Comparison of ENCODE assay signal across 11 cellular contexts in the genomic region with DNA sequence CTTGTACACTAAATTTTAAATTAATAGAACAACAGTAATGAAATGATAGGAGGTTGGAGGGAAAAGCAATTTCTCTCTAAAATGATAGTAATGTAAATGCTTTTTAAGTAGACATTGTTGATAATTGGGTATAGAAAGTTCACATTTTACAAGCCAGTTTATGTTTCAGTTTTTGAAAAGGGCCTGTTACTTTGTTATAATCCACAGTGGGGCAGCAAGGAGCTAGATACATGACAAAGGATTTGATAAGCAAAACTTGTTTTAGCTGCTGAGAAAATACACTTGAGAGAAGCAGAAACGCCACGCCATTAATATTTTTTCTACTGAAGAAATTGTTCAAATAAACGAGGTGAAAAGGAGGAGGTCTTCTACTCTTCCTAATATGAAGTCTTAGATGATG. TPM values are rescaled to one million over a fixed set of nuclear protein-coding genes. Genes with fewer than 3 reads are reported as not detected.
DNase-seq lines count a peak whose midpoint lies in the region; ATAC-seq and TF ChIP-seq lines count a peak whose summit lies in the region.
"Had no signal": no experiment of that assay in that cellular context is flagged by ENCODE, and none has a peak within 500 bp of the region (broad histone marks: within the 10 kb centered on the region; RNA-seq: fewer than 3 reads in every experiment).

No MANE protein-coding gene starts in this region.

- H3K9ac ChIP-seq in DND-41 (ENCODE audit: low read depth, low read length): no peak overlapping the region
- no peak overlapping the region for H3K9ac ChIP-seq in Loucy (ENCODE audit: low read depth, low read length, poor library complexity, severe bottlenecking)
- no peak overlapping the region for H3K9ac ChIP-seq in mammary epithelial cell (ENCODE audit: insufficient read depth, low read length)

- H3K79me2 ChIP-seq in DND-41 (ENCODE audit: insufficient read depth, low read length) (peaks cover 25% of the 10 kb centered on the region), Loucy (ENCODE audit: insufficient read depth, low read length) (no peaks in the 10 kb centered on the region; the same call in 1 of the 2 replicates), mammary epithelial cell (ENCODE audit: insufficient read depth, low read length) (peaks cover 42% of the 10 kb centered on the region)

- no peaks in the 10 kb centered on the region for H3K9me2 ChIP-seq in Loucy (replicated peaks; ENCODE audit: low read depth, low read length)

- H3K4me2 ChIP-seq in DND-41 (ENCODE audit: insufficient read depth, low read length) (no peak overlapping the region), Loucy (ENCODE audit: low read depth, low read length, poor library complexity, severe bottlenecking) (no peak overlapping the region), mammary epithelial cell (ENCODE audit: insufficient read depth, low read depth, low read length) (no peak overlapping the region)

- H3K27ac ChIP-seq in DND-41 (ENCODE audit: low read length): no peak overlapping the region
- no peak overlapping the region for H3K27ac ChIP-seq in mammary epithelial cell (ENCODE audit: insufficient read depth, low read depth, low read length)

- peaks cover 3% of the 10 kb centered on the region; the same call in 1 of the 2 replicates for H3F3A ChIP-seq in Loucy (ENCODE audit: low read depth)

- H3K4me3 ChIP-seq in DND-41 (ENCODE audit: low read depth in 1 of 2, low read length in 2 of 2) (no peak overlapping the region), Loucy (ENCODE audit: low read length, poor library complexity, severe bottlenecking) (no peak overlapping the region), mammary epithelial cell (replicated peaks in 1 of 3; ENCODE audit: insufficient read depth in 1 of 3, low read depth in 2 of 3, low read length in 3 of 3) (no peak overlapping the region)

- WGBS in mammary epithelial cell (ENCODE audit: low coverage, missing lambda C conversion rate): 81% methylated on average over 3 of the region's 3 CpGs

- CTCF ChIA-PET in mammary epithelial cell (lab: Charles Lee; ENCODE audit: low non-redundant PET): interaction anchor here (0.6 to 0.9 kb wide), 2 partner anchors 34 to 458 kb away, joined by 4 to 6 read pairs; no protein-coding TSS in a partner anchor

- H2AFZ ChIP-seq in DND-41 (ENCODE audit: low read depth, low read length) (no peak overlapping the region), Loucy (ENCODE audit: low read length) (no peak overlapping the region), mammary epithelial cell (ENCODE audit: low read depth, low read length) (no peak overlapping the region)

- dilution Hi-C loops in mammary epithelial cell (cut with HindIII; ENCODE audit: low sequenced_read_pairs): no loop called here

- H4K20me1 ChIP-seq in DND-41 (ENCODE audit: insufficient read depth, low read length): peaks cover 13% of the 10 kb centered on the region; the same call in 1 of the 2 replicates
- H4K20me1 ChIP-seq in Loucy (ENCODE audit: insufficient read depth, low read length, poor library complexity, severe bottlenecking): peaks cover 27% of the 10 kb centered on the region
- no peaks in the 10 kb centered on the region for H4K20me1 ChIP-seq in mammary epithelial cell (ENCODE audit: insufficient read depth, low read length)

- no TSS peak for BruUV-seq in mammary epithelial cell (replicated peaks; lab: Mats Ljungman, UMichigan)

- intact Hi-C loops in mammary epithelial cell (cut with micrococcal nuclease): loop anchor here (1.0 to 10.0 kb wide), 3 partner anchors 35 to 583 kb away; no protein-coding TSS in a partner anchor

- in situ Hi-C loops in mammary epithelial cell (cut with MboI; ENCODE audit: low sequenced_read_pairs in 2 of 2): no loop called here

- peaks cover 91% of the 10 kb centered on the region for H3K36me3 ChIP-seq in DND-41 (ENCODE audit: insufficient read depth, low read length)
- H3K36me3 ChIP-seq in Loucy (ENCODE audit: insufficient read depth, low read length): peaks cover 72% of the 10 kb centered on the region
- peaks cover 59% of the 10 kb centered on the region for H3K36me3 ChIP-seq in mammary epithelial cell (ENCODE audit: insufficient read depth, low read length)

- TF ChIP-seq CTCF in DND-41 (IDR thresholded peaks at IDR 0.05; ENCODE audit: borderline replicate concordance, extremely low read depth, low read length, poor library complexity, severe bottlenecking): peak; percentile 36
- TF ChIP-seq CTCF in Loucy (conservative IDR thresholded peaks at IDR 0.05; ENCODE audit: low read length): peak; percentile 54
- TF ChIP-seq CTCF in mammary epithelial cell (conservative IDR thresholded peaks at IDR 0.05 in 1 of 2, IDR thresholded peaks at IDR 0.05 in 1 of 2; ENCODE audit: extremely low read depth in 1 of 2, insufficient read depth in 1 of 2, low read depth in 1 of 2, low read length in 2 of 2): peak; percentile 20 to 41

- ATAC-seq in DND-41 (ENCODE audit: insufficient read depth, low read depth) (no peak), HG03378 (IDR thresholded peaks at IDR 0.05; ENCODE audit: unreplicated experiment) (no peak), left lobe of liver (no peak)
- ATAC-seq: activated CD4-positive, CD25-positive, alpha-beta regulatory T cell treated with anti-CD3 and anti-CD28 coated beads, Interleukin-2, amount 50 U/mL, for 24 hours had no signal

- H3K4me1 ChIP-seq in DND-41 (ENCODE audit: insufficient read depth, low read length) (peaks cover 23% of the 10 kb centered on the region), Loucy (ENCODE audit: insufficient read depth, low read length, poor library complexity, severe bottlenecking) (peaks cover 7% of the 10 kb centered on the region), mammary epithelial cell (ENCODE audit: insufficient read depth, low read length) (no peaks in the 10 kb centered on the region)

- DNase-seq in DND-41 (no peak), mammary epithelial cell (no peak), myocyte (ENCODE audit: low read depth) (peak; percentile 32), NCI-H2081 treated with DMSO at 0.1 percent for 48 hours (lab: John Stamatoyannopoulos, UW) (no peak), left lobe of liver (ENCODE audit: low spot score) (no peak), NCI-H446 (lab: John Stamatoyannopoulos, UW) (no peak)
- DNase-seq: effector CD8-positive, alpha-beta T cell; occipital lobe had no signal

- H3K9me3 ChIP-seq in DND-41 (ENCODE audit: insufficient read depth, low read length, severe bottlenecking) (no peaks in the 10 kb centered on the region), Loucy (ENCODE audit: insufficient read depth, low read depth, low read length) (no peaks in the 10 kb centered on the region), mammary epithelial cell (replicated peaks; ENCODE audit: insufficient read depth, low read length) (no peaks in the 10 kb centered on the region)

- no peaks in the 10 kb centered on the region for H3K27me3 ChIP-seq in DND-41 (ENCODE audit: insufficient read depth, low read length, poor library complexity)
- H3K27me3 ChIP-seq in Loucy (ENCODE audit: insufficient read depth, low read length, poor library complexity, severe bottlenecking): no peaks in the 10 kb centered on the region
- no peaks in the 10 kb centered on the region for H3K27me3 ChIP-seq in mammary epithelial cell (ENCODE audit: insufficient read depth, low read length)

RNA-seq across cellular contexts. Expression of gene SREK1, which starts 30.2 kb away (rescaled TPM):
- total RNA-seq in mammary epithelial cell: 10 to 100 TPM; 62.2 to 71.5 TPM
- 14.8 TPM for polyA plus RNA-seq in mammary epithelial cell
- 49.9 TPM for polyA minus RNA-seq in mammary epithelial cell
- total RNA-seq in myocyte: 63.1 and 75.7 TPM in 2 replicates
- polyA plus RNA-seq in myocyte (2012): 26.3 TPM
- total RNA-seq in left lobe of liver: 24.2 TPM
